ENCODE assay signal across 21 cellular contexts in genomic region chr12:99505805-99506204, GRCh38.
"Had no signal": no experiment of that assay in that cellular context is flagged by ENCODE, and none has a peak within 500 bp of the region (broad histone marks: within the 10 kb centered on the region; RNA-seq: fewer than 3 reads in every experiment).

No MANE protein-coding gene starts in this region.

- H3K27me3 ChIP-seq: dorsolateral prefrontal cortex, heart right ventricle, spleen, tibial nerve had no signal

- H2AFZ ChIP-seq: parathyroid adenoma had no signal

- DNase-seq: cortex of kidney; dorsolateral prefrontal cortex; effector CD8-positive, alpha-beta T cell; heart right ventricle; hypothalamus; left cardiac atrium; left ventricle myocardium inferior; lower lobe of right lung; mesenchymal stem cell; midbrain; naive B cell; occipital lobe; psoas muscle; spleen; stimulated activated CD4-positive, alpha-beta T cell treated with anti-CD3 and anti-CD28 coated beads, Interleukin-15, amount 100 ng/mL, for 24 hours; stimulated activated CD4-positive, alpha-beta T cell treated with anti-CD3 and anti-CD28 coated beads, Interleukin-1b, Interleukin-23, amount 100 ng/mL, for 48 hours; stimulated activated CD4-positive, alpha-beta T cell treated with anti-CD3 and anti-CD28 coated beads, Interleukin-4, amount 100 ng/mL, for 24 hours had no signal

- H3K36me3 ChIP-seq: heart right ventricle, left ventricle myocardium inferior, lower lobe of right lung, spleen had no signal

- H3K9me3 ChIP-seq: lower lobe of right lung, psoas muscle had no signal

- H3K79me2 ChIP-seq: parathyroid adenoma had no signal

- H3K4me1 ChIP-seq: heart right ventricle, left ventricle myocardium inferior, lower lobe of right lung, parathyroid adenoma, psoas muscle, spleen, tibial nerve had no signal

- H3K4me3 ChIP-seq: dorsolateral prefrontal cortex, heart right ventricle, left ventricle myocardium inferior, lower lobe of right lung, psoas muscle, spleen, tibial nerve had no signal

- H3K27ac ChIP-seq: heart right ventricle, left ventricle myocardium inferior, lower lobe of right lung, parathyroid adenoma, psoas muscle, spleen, tibial nerve had no signal

- ATAC-seq: heart right ventricle; left cardiac atrium; lower lobe of right lung; psoas muscle; sciatic nerve; stimulated activated memory B cell treated with anti-CD40 and anti-IgM and Interleukin-4, amounts not matched to agents 10 μg/mL and 1 μg/mL and 100 μg/mL, for 72 hours had no signal
